In the genomic region with DNA sequence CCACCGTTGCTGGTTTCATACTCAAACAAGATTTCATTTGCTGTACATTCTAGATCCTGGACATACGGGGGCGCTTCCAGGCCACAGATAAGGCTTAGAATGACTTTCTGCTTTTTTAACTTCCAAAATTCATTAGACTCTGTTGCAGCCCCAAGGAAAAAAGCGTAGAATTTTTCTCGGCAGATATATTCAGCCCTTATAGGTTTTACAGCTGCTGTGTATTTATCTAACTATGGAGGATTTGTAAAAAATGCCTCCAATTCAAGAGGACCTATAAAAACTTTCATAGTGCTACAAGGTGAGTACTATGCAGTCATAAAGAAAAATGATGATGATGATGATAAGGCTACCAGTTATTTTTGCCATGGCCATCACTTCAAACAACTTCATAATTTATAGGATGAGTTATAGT, we compare ENCODE assay signal across 18 cellular contexts. TPM values are rescaled to one million over a fixed set of nuclear protein-coding genes. Genes with fewer than 3 reads are reported as not detected.
DNase-seq lines count a peak whose midpoint lies in the region; ATAC-seq, FAIRE-seq and TF ChIP-seq lines count a peak whose summit lies in the region.
"Had no signal": no experiment of that assay in that cellular context is flagged by ENCODE, and none has a peak within 500 bp of the region (broad histone marks: within the 10 kb centered on the region; RNA-seq: fewer than 3 reads in every experiment).

No MANE protein-coding gene starts in this region.

- H3K79me2 ChIP-seq in OCI-LY3 (ENCODE audit: low read length) = no peaks in the 10 kb centered on the region

- H3K27ac ChIP-seq in C4-2B = no peak overlapping the region
- H3K27ac ChIP-seq in OCI-LY3 (ENCODE audit: low read length) = no peak overlapping the region

- H3K4me3 Mint-ChIP-seq in activated naive CD8-positive, alpha-beta T cell treated with anti-CD3 and anti-CD28 coated beads for 36 hours = no peak overlapping the region
- H3K4me3 Mint-ChIP-seq: CD14-positive monocyte; IgD-negative memory B cell; stimulated activated naive CD8-positive, alpha-beta T cell treated with anti-CD3 and anti-CD28 coated beads, Interleukin-15, Interleukin-2, amounts not matched to agents 100 ng/mL and 50 ng/mL, for 24 hours had no signal

- H3K9me3 ChIP-seq in OCI-LY3 (ENCODE audit: insufficient read depth, low read length) = no peaks in the 10 kb centered on the region

- H3K4me2 ChIP-seq in OCI-LY3 (ENCODE audit: low read length) = peak overlapping the region; percentile 42

- no peak overlapping the region for H3K9ac ChIP-seq in OCI-LY3 (ENCODE audit: low read length)

- H3K36me3 Mint-ChIP-seq in activated naive CD8-positive, alpha-beta T cell treated with anti-CD3 and anti-CD28 coated beads for 36 hours = no peaks in the 10 kb centered on the region
- H3K36me3 Mint-ChIP-seq: CD14-positive monocyte had no signal

- no peaks in the 10 kb centered on the region for H3K4me1 ChIP-seq in OCI-LY3 (ENCODE audit: low read length)

- no peak for DNase-seq in bronchial epithelial cell (ENCODE audit: low read depth)
- DNase-seq in Right ventricle myocardium superior = no peak
- DNase-seq in activated naive CD8-positive, alpha-beta T cell treated with anti-CD3 and anti-CD28 coated beads for 36 hours = no peak
- DNase-seq: left cardiac atrium; NCI-H510A treated with DMSO at 0.1 percent for 48 hours; occipital lobe; stimulated activated CD4-positive, alpha-beta T cell treated with anti-CD3 and anti-CD28 coated beads, Interleukin-1b, Interleukin-23, amount 100 ng/mL, for 48 hours; T-helper 9 cell had no signal

- no peak overlapping the region for H3K4me3 ChIP-seq in OCI-LY3 (ENCODE audit: low read length)
- H3K4me3 ChIP-seq in bronchial epithelial cell (ENCODE audit: low read depth, low read length) = no peak overlapping the region

- no peak overlapping the region for H2AFZ ChIP-seq in OCI-LY3 (ENCODE audit: low read depth, low read length)

- H3K27me3 ChIP-seq in OCI-LY3 (ENCODE audit: low read depth, low read length) = peaks cover 48% of the 10 kb centered on the region
- H3K27me3 ChIP-seq in bronchial epithelial cell (ENCODE audit: control insufficient read depth, insufficient read depth, low read length) = no peaks in the 10 kb centered on the region

- TF ChIP-seq CTCF in C4-2B (conservative IDR thresholded peaks at IDR 0.05) (peak; percentile 68), OCI-LY3 (IDR thresholded peaks at IDR 0.05; ENCODE audit: low read depth, low read length) (peak; percentile 82), bronchial epithelial cell (IDR thresholded peaks at IDR 0.05; ENCODE audit: insufficient read depth, low read length, severe bottlenecking) (peak; percentile 10)

- peaks cover 8% of the 10 kb centered on the region for H3K27me3 Mint-ChIP-seq in activated naive CD8-positive, alpha-beta T cell treated with anti-CD3 and anti-CD28 coated beads for 36 hours

- H3K4me1 Mint-ChIP-seq in activated naive CD8-positive, alpha-beta T cell treated with anti-CD3 and anti-CD28 coated beads for 36 hours = no peaks in the 10 kb centered on the region
- H3K4me1 Mint-ChIP-seq: CD14-positive monocyte had no signal

- intact Hi-C loops in Right ventricle myocardium superior (cut with DNase I) = no loop called here

- no peaks in the 10 kb centered on the region for H3K36me3 ChIP-seq in OCI-LY3 (replicated peaks; ENCODE audit: low read depth, low read length)
- no peaks in the 10 kb centered on the region for H3K36me3 ChIP-seq in bronchial epithelial cell (ENCODE audit: control insufficient read depth, insufficient read depth, low read length)

- H3K27ac Mint-ChIP-seq in activated naive CD8-positive, alpha-beta T cell treated with anti-CD3 and anti-CD28 coated beads for 36 hours = no peak overlapping the region
- H3K27ac Mint-ChIP-seq: CD14-positive monocyte; IgD-negative memory B cell; stimulated activated naive CD8-positive, alpha-beta T cell treated with anti-CD3 and anti-CD28 coated beads, Interleukin-15, Interleukin-2, amounts not matched to agents 100 ng/mL and 50 ng/mL, for 24 hours had no signal

- H4K20me1 ChIP-seq in OCI-LY3 (ENCODE audit: insufficient read depth, low read length) = no peaks in the 10 kb centered on the region

- ATAC-seq in GM18867 (IDR thresholded peaks at IDR 0.05; ENCODE audit: unreplicated experiment) = peak; percentile 42
- ATAC-seq in GM19452 (IDR thresholded peaks at IDR 0.05; ENCODE audit: unreplicated experiment) = no peak
- no peak for ATAC-seq in HG03280 (IDR thresholded peaks at IDR 0.05; ENCODE audit: unreplicated experiment)
- no peak for ATAC-seq in Right ventricle myocardium superior (ENCODE audit: poor library complexity)
- ATAC-seq: left cardiac atrium had no signal

- FAIRE-seq in bronchial epithelial cell (lab: Jason Lieb, UNC) = no peak
- FAIRE-seq: colon, GM18507 had no signal

- no peaks in the 10 kb centered on the region for H3K9me3 Mint-ChIP-seq in activated naive CD8-positive, alpha-beta T cell treated with anti-CD3 and anti-CD28 coated beads for 36 hours
- H3K9me3 Mint-ChIP-seq: CD14-positive monocyte; IgD-negative memory B cell; stimulated activated naive CD8-positive, alpha-beta T cell treated with anti-CD3 and anti-CD28 coated beads, Interleukin-15, Interleukin-2, amounts not matched to agents 100 ng/mL and 50 ng/mL, for 24 hours had no signal

RNA-seq across cellular contexts. Expression of a gene that starts 51.6 kb away (rescaled TPM):
- total RNA-seq in bronchial epithelial cell (under 0.01 TPM in 1 of 2 replicates, not detected in the other), Right ventricle myocardium superior (0.32 TPM)
- not detected for total RNA-seq in activated naive CD8-positive, alpha-beta T cell treated with anti-CD3 and anti-CD28 coated beads for 36 hours
- total RNA-seq: left cardiac atrium had no signal

Comparison
In these comparisons a context has a peak if more than half of its experiments do, and no peak if none do; other contexts are left out.
1. CTCF ChIP-seq: peak in every context shown above with its lines; median percentile 82 in OCI-LY3; 68 in C4-2B; 10 in bronchial epithelial cell.